Comparison of ENCODE assay signal across 16 cellular contexts in the genomic region with DNA sequence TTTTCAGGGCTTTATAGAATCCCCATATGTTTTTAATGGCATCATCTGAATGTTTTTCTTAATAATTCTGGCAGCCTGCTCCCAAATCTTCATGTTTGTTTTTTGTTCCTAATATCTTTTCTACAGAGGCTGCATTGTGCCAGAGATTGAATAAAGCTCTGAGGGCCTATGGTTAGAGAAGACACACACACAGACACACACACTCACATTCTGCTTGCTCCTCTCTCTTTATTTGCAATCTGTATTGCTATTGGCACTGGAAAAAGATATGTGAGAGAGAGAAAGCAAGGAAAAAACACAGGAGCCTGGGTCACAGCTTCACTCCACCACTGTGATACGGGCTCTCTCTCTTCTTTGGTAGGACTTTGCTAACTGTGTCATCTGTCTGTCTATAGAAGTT.
DNase-seq lines count a peak whose midpoint lies in the region; ATAC-seq and TF ChIP-seq lines count a peak whose summit lies in the region.
"Had no signal": no experiment of that assay in that cellular context is flagged by ENCODE, and none has a peak within 500 bp of the region (broad histone marks: within the 10 kb centered on the region; RNA-seq: fewer than 3 reads in every experiment).

No MANE protein-coding gene starts in this region.

- H3K27me3 ChIP-seq in A673 (replicated peaks; ENCODE audit: insufficient read depth, low read depth, low read length, poor library complexity) (peaks cover 15% of the 10 kb centered on the region), mesendoderm (ENCODE audit: insufficient read depth, low read length, poor library complexity) (no peaks in the 10 kb centered on the region)

- H2BK120ac ChIP-seq in mesendoderm (ENCODE audit: low read depth, low read length) = no peak overlapping the region

- peak overlapping the region; percentile 73 for H3K27ac Mint-ChIP-seq in chondrocyte (ENCODE audit: unreplicated experiment)
- H3K27ac Mint-ChIP-seq: CD14-positive monocyte; CD8-positive, alpha-beta T cell had no signal

- no peaks in the 10 kb centered on the region for H3K79me1 ChIP-seq in mesendoderm (ENCODE audit: low read length)

- WGBS in mesendoderm (ENCODE audit: extremely low coverage, insufficient coverage, low lambda C conversion rate) = no CpG with 5 or more reads among the region's 1 CpG

- no peaks in the 10 kb centered on the region for H3K27me3 Mint-ChIP-seq in chondrocyte (ENCODE audit: low read depth)

- H3K9me3 Mint-ChIP-seq in chondrocyte (ENCODE audit: low read depth) = no peaks in the 10 kb centered on the region
- H3K9me3 Mint-ChIP-seq: CD8-positive, alpha-beta T cell had no signal

- no peak overlapping the region for H2BK15ac ChIP-seq in mesendoderm (replicated peaks; ENCODE audit: low read depth)

- ATAC-seq in sciatic nerve = peak; percentile 67
- ATAC-seq: A549; CD8-positive, alpha-beta T cell had no signal

- H3K4me2 ChIP-seq in mesendoderm (ENCODE audit: low read length) = no peak overlapping the region
- H3K4me2 ChIP-seq: A549 had no signal

- H3K36me3 Mint-ChIP-seq in chondrocyte (ENCODE audit: low read depth) = no peaks in the 10 kb centered on the region
- H3K36me3 Mint-ChIP-seq: CD14-positive monocyte; CD8-positive, alpha-beta T cell had no signal

- H3K9me3 ChIP-seq in A673 (ENCODE audit: low read depth, low read length, poor library complexity, severe bottlenecking) = no peaks in the 10 kb centered on the region
- H3K9me3 ChIP-seq: A549 had no signal

- no peak overlapping the region for H3K27ac ChIP-seq in A673 (ENCODE audit: low read depth, low read length, poor library complexity, severe bottlenecking)
- no peak overlapping the region for H3K27ac ChIP-seq in mesendoderm (ENCODE audit: low read depth, low read length)
- H3K27ac ChIP-seq: A549 had no signal

- H3K4me1 ChIP-seq in A673 (ENCODE audit: insufficient read depth, low read length, poor library complexity, severe bottlenecking) (no peaks in the 10 kb centered on the region), mesendoderm (ENCODE audit: control insufficient read depth, low read depth, low read length) (no peaks in the 10 kb centered on the region)
- H3K4me1 ChIP-seq: A549 had no signal

- H4K8ac ChIP-seq in mesendoderm (ENCODE audit: low read depth, low read length) = no peak overlapping the region

- POLR2A ChIA-PET in A673 (lab: Charles Lee; ENCODE audit: low non-redundant PET) = no interaction called here

- H3K36me3 ChIP-seq in A673 (ENCODE audit: insufficient read depth, low read length, poor library complexity, severe bottlenecking) = no peaks in the 10 kb centered on the region
- no peaks in the 10 kb centered on the region for H3K36me3 ChIP-seq in mesendoderm (ENCODE audit: control insufficient read depth, insufficient read depth, low read length)

- no peaks in the 10 kb centered on the region for H3K79me2 ChIP-seq in mesendoderm (ENCODE audit: control insufficient read depth, insufficient read depth, low read length)

- no peak overlapping the region for H3K56ac ChIP-seq in mesendoderm (ENCODE audit: low read length)

- no peak overlapping the region for H3K23ac ChIP-seq in mesendoderm (ENCODE audit: low read length)

- CTCF ChIA-PET in A673 (lab: Charles Lee) = no interaction called here

- no peak overlapping the region for H4K5ac ChIP-seq in mesendoderm (ENCODE audit: low read length)

- no peak overlapping the region for H3K4me3 ChIP-seq in fibroblast of the aortic adventitia (ENCODE audit: low read depth, low read length)
- H3K4me3 ChIP-seq in A673 (ENCODE audit: low read depth, low read length, poor library complexity, severe bottlenecking) = no peak overlapping the region
- no peak overlapping the region for H3K4me3 ChIP-seq in mesendoderm (ENCODE audit: low read length)
- H3K4me3 ChIP-seq: A549 had no signal

- no peak for DNase-seq in chondrocyte (ENCODE audit: low spot score)
- DNase-seq in fibroblast of the aortic adventitia (ENCODE audit: low read depth) = peak; percentile 34
- DNase-seq in sciatic nerve (ENCODE audit: low spot score) = no peak
- no peak for DNase-seq in A673 (ENCODE audit: low spot score)
- no peak for DNase-seq in mesendoderm
- no peak for DNase-seq in activated T-cell treated with anti-CD3 and anti-CD28 coated beads for 4 hours
- DNase-seq in GM20000 (ENCODE audit: low spot score) = no peak
- DNase-seq: CD8-positive, alpha-beta T cell; COR-L47; DMS153; DMS79 treated with DMSO at 0.1 percent for 48 hours; EL; HCEC 1CT; IMR-90 had no signal

- H2AK5ac ChIP-seq in mesendoderm (ENCODE audit: low read length) = no peak overlapping the region

- TF ChIP-seq CTCF in chondrocyte (IDR thresholded peaks at IDR 0.05) (no peak), fibroblast of the aortic adventitia (IDR thresholded peaks at IDR 0.05; ENCODE audit: insufficient read depth, low read length) (no peak), A673 (conservative IDR thresholded peaks at IDR 0.05; ENCODE audit: low read depth, low read length) (no peak), GM20000 (IDR thresholded peaks at IDR 0.05; ENCODE audit: extremely low read depth, missing control alignments) (no peak)

- intact Hi-C loops in sciatic nerve (cut with DNase I) (no loop called here), A673 (cut with micrococcal nuclease; ENCODE audit: unreplicated experiment) (no loop called here)

- no peak overlapping the region for H2BK5ac ChIP-seq in mesendoderm (ENCODE audit: low read length)

- BruUV-seq in A673 (replicated peaks; lab: Mats Ljungman, UMichigan) = no TSS peak

- peaks cover 33% of the 10 kb centered on the region for H3K4me1 Mint-ChIP-seq in chondrocyte (ENCODE audit: low read depth)
- H3K4me1 Mint-ChIP-seq: CD14-positive monocyte had no signal

- H3K4ac ChIP-seq in mesendoderm (ENCODE audit: low read depth, low read length) = no peak overlapping the region

- H3K4me3 Mint-ChIP-seq in chondrocyte (ENCODE audit: unreplicated experiment) = no peak overlapping the region
- H3K4me3 Mint-ChIP-seq: CD8-positive, alpha-beta T cell had no signal

- H3K9ac ChIP-seq in mesendoderm (ENCODE audit: low read length) = no peak overlapping the region

- H3K18ac ChIP-seq in mesendoderm (ENCODE audit: low read length) = no peak overlapping the region
